Comparison of ENCODE assay signal across 10 cellular contexts in genomic region chrX:109782994-109783711, GRCh38. TPM values are rescaled to one million over a fixed set of nuclear protein-coding genes. Genes with fewer than 3 reads are reported as not detected.
DNase-seq lines count a peak whose midpoint lies in the region; ATAC-seq and TF ChIP-seq lines count a peak whose summit lies in the region.
"Had no signal": no experiment of that assay in that cellular context is flagged by ENCODE, and none has a peak within 500 bp of the region (broad histone marks: within the 10 kb centered on the region; RNA-seq: fewer than 3 reads in every experiment).

No MANE protein-coding gene starts in this region.

- intact Hi-C loops in activated naive CD4-positive, alpha-beta T cell treated with anti-CD3 and anti-CD28 coated beads for 36 hours (cut with micrococcal nuclease) = no loop called here
- intact Hi-C loops in left lung (cut with DNase I) = no loop called here

- POLR2A ChIA-PET in T-cell (lab: Charles Lee) = no interaction called here

- H3K27me3 ChIP-seq in left lung = no peaks in the 10 kb centered on the region

- no peak for TF ChIP-seq CTCF in left lung (IDR thresholded peaks at IDR 0.05)

- H3K27ac ChIP-seq in left lung = no peak overlapping the region
- H3K27ac ChIP-seq: BLaER1 had no signal

- H3K4me3 ChIP-seq in left lung = no peak overlapping the region
- H3K4me3 ChIP-seq: BLaER1 had no signal

- H3K4me1 Mint-ChIP-seq in activated naive CD4-positive, alpha-beta T cell treated with anti-CD3 and anti-CD28 coated beads for 36 hours (ENCODE audit: low read depth) = peaks cover 10% of the 10 kb centered on the region
- H3K4me1 Mint-ChIP-seq in activated naive CD4-positive, alpha-beta T cell treated with anti-CD3 and anti-CD28 coated beads, Interleukin-2, amount 10 ng/mL, durations not matched to agents 7 days and 5 days = peaks cover 8% of the 10 kb centered on the region
- peaks cover 7 to 8% (median 7%) of the 10 kb centered on the region in 3 donors for H3K4me1 Mint-ChIP-seq in T-cell

- no peak overlapping the region for H3K4me3 Mint-ChIP-seq in activated naive CD4-positive, alpha-beta T cell treated with anti-CD3 and anti-CD28 coated beads for 36 hours
- no peak overlapping the region for H3K4me3 Mint-ChIP-seq in activated naive CD4-positive, alpha-beta T cell treated with anti-CD3 and anti-CD28 coated beads, Interleukin-2, amount 10 ng/mL, durations not matched to agents 7 days and 5 days
- H3K4me3 Mint-ChIP-seq in T-cell = peak overlapping the region; percentile 45 to 72 (median 52)
- H3K4me3 Mint-ChIP-seq: dendritic cell treated with granulocyte-macrophage colony-stimulating factor and Interleukin-4, amounts not matched to agents 40 ng/mL and 50 ng/mL, for 4 days had no signal

- no peak for DNase-seq in activated naive CD4-positive, alpha-beta T cell treated with anti-CD3 and anti-CD28 coated beads for 36 hours
- DNase-seq in activated naive CD4-positive, alpha-beta T cell treated with anti-CD3 and anti-CD28 coated beads, Interleukin-2, amount 10 ng/mL, durations not matched to agents 7 days and 5 days = no peak
- DNase-seq in T-cell = no peak
- peak; percentile 7 for DNase-seq in superior temporal gyrus (ENCODE audit: extremely low spot score)
- no peak for DNase-seq in activated CD8-positive, alpha-beta memory T cell treated with anti-CD3 and anti-CD28 coated beads for 24 hours
- DNase-seq in left lung = no peak
- no peak for DNase-seq in SIG-M5 treated with dmso at 0.1 percent for 504 hours (lab: John Stamatoyannopoulos, UW; ENCODE audit: unreplicated experiment)

- no peaks in the 10 kb centered on the region for H3K36me3 Mint-ChIP-seq in activated naive CD4-positive, alpha-beta T cell treated with anti-CD3 and anti-CD28 coated beads for 36 hours (ENCODE audit: low read depth)
- H3K36me3 Mint-ChIP-seq in activated naive CD4-positive, alpha-beta T cell treated with anti-CD3 and anti-CD28 coated beads, Interleukin-2, amount 10 ng/mL, durations not matched to agents 7 days and 5 days = no peaks in the 10 kb centered on the region
- H3K36me3 Mint-ChIP-seq in T-cell = no peaks in the 10 kb centered on the region

- H3K9me3 Mint-ChIP-seq in activated naive CD4-positive, alpha-beta T cell treated with anti-CD3 and anti-CD28 coated beads for 36 hours = no peaks in the 10 kb centered on the region
- H3K9me3 Mint-ChIP-seq in activated naive CD4-positive, alpha-beta T cell treated with anti-CD3 and anti-CD28 coated beads, Interleukin-2, amount 10 ng/mL, durations not matched to agents 7 days and 5 days = no peaks in the 10 kb centered on the region
- no peaks in the 10 kb centered on the region for H3K9me3 Mint-ChIP-seq in T-cell
- H3K9me3 Mint-ChIP-seq: dendritic cell treated with granulocyte-macrophage colony-stimulating factor and Interleukin-4, amounts not matched to agents 40 ng/mL and 50 ng/mL, for 4 days had no signal

- H3K36me3 ChIP-seq in left lung = no peaks in the 10 kb centered on the region
- H3K36me3 ChIP-seq: BLaER1 had no signal

- no peaks in the 10 kb centered on the region for H3K4me1 ChIP-seq in left lung
- H3K4me1 ChIP-seq: BLaER1 had no signal

- CTCF ChIA-PET in activated naive CD4-positive, alpha-beta T cell treated with anti-CD3 and anti-CD28 coated beads for 36 hours (lab: Charles Lee) = interaction anchor here (0.5 kb wide), 1 partner anchor 139 kb away, joined by 4 read pairs; no protein-coding TSS in a partner anchor
- CTCF ChIA-PET in activated naive CD4-positive, alpha-beta T cell treated with anti-CD3 and anti-CD28 coated beads, Interleukin-2, amount 10 ng/mL, durations not matched to agents 7 days and 5 days (lab: Charles Lee) = interaction anchor here (1.0 kb wide), 1 partner anchor 74 kb away, joined by 3 read pairs; no protein-coding TSS in a partner anchor
- CTCF ChIA-PET in T-cell (lab: Charles Lee) = no interaction called here

- ATAC-seq in HG02763 (IDR thresholded peaks at IDR 0.05; ENCODE audit: unreplicated experiment) (peak; percentile 85), T-cell (replicated peaks in 1 of 4) (no peak), left lung (no peak)

- H3K27me3 Mint-ChIP-seq in activated naive CD4-positive, alpha-beta T cell treated with anti-CD3 and anti-CD28 coated beads for 36 hours (ENCODE audit: low read depth) = no peaks in the 10 kb centered on the region
- no peaks in the 10 kb centered on the region for H3K27me3 Mint-ChIP-seq in activated naive CD4-positive, alpha-beta T cell treated with anti-CD3 and anti-CD28 coated beads, Interleukin-2, amount 10 ng/mL, durations not matched to agents 7 days and 5 days
- peaks cover 0 to 9% of the 10 kb centered on the region in 2 donors for H3K27me3 Mint-ChIP-seq in T-cell
- H3K27me3 Mint-ChIP-seq: dendritic cell treated with granulocyte-macrophage colony-stimulating factor and Interleukin-4, amounts not matched to agents 40 ng/mL and 50 ng/mL, for 4 days had no signal

- H3K9me3 ChIP-seq in left lung = no peaks in the 10 kb centered on the region
- H3K9me3 ChIP-seq: BLaER1 had no signal

- peak overlapping the region; percentile 56 for H3K27ac Mint-ChIP-seq in activated naive CD4-positive, alpha-beta T cell treated with anti-CD3 and anti-CD28 coated beads for 36 hours
- H3K27ac Mint-ChIP-seq in activated naive CD4-positive, alpha-beta T cell treated with anti-CD3 and anti-CD28 coated beads, Interleukin-2, amount 10 ng/mL, durations not matched to agents 7 days and 5 days = no peak overlapping the region
- H3K27ac Mint-ChIP-seq in T-cell = peak overlapping the region in 1 of 2 donors; percentile 30
- H3K27ac Mint-ChIP-seq: dendritic cell treated with granulocyte-macrophage colony-stimulating factor and Interleukin-4, amounts not matched to agents 40 ng/mL and 50 ng/mL, for 4 days had no signal

RNA-seq across cellular contexts. Expression of gene ACSL4, which starts 50.1 kb away (rescaled TPM):
- total RNA-seq in activated naive CD4-positive, alpha-beta T cell treated with anti-CD3 and anti-CD28 coated beads for 36 hours = 10 to 100 TPM; 58.5 to 58.8 TPM
- total RNA-seq in T-cell (10 to 100 TPM; 16.0 to 27.3 (median 17.1) TPM), left lung (10 to 100 TPM; 87.7 to 93.9 TPM)

Comparison
In these comparisons a context has a peak if more than half of its experiments do, and no peak if none do; other contexts are left out.
1. H3K4me3 Mint-ChIP-seq: peak in T-cell (3 of 3); none in activated naive CD4-positive, alpha-beta T cell treated with anti-CD3 and anti-CD28 coated beads for 36 hours (single experiment) and activated naive CD4-positive, alpha-beta T cell treated with anti-CD3 and anti-CD28 coated beads, Interleukin-2, amount 10 ng/mL, durations not matched to agents 7 days and 5 days (single experiment).
2. CTCF ChIA-PET loops: an anchor here in activated naive CD4-positive, alpha-beta T cell treated with anti-CD3 and anti-CD28 coated beads for 36 hours (0.5 kb wide) and activated naive CD4-positive, alpha-beta T cell treated with anti-CD3 and anti-CD28 coated beads, Interleukin-2, amount 10 ng/mL, durations not matched to agents 7 days and 5 days (1.0 kb wide); none called in T-cell.